1 cellular context compared by ENCODE assay signal in the genomic region with DNA sequence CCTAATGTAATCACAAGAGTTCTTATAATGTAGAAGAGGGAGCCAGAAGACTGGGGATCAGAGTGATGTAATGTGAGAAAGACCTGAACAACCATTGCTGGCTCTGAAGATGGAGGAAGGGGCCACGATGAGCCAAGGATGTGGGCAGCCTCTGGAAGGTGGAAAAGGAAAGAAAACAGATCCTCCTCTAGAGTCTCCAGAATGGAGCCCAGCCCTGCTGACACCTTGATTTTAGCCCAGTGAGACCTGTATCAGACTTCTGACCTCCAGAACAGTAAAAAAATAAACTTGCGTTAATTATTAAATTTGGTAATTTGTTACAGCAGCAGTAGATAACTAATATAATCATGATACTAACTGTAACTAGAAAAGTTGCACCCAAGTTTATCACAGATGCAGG.
TF ChIP-seq lines count a peak whose summit lies in the region.

No MANE protein-coding gene starts in this region.

TF ChIP-seq in A549, 52 proteins besides CTCF, POLR2A, EP300 and RAD21:
- no peak for TF ChIP-seq PHF8 (IDR thresholded peaks at IDR 0.05; ENCODE audit: borderline replicate concordance, low read depth)
- TF ChIP-seq KDM5A (IDR thresholded peaks at IDR 0.05) = no peak
- no peak for TF ChIP-seq POLR2AphosphoS2 (conservative IDR thresholded peaks at IDR 0.05; ENCODE audit: low read length)
- TF ChIP-seq HEYL (CRISPR knock-in tag; IDR thresholded peaks at IDR 0.05) = no peak
- TF ChIP-seq KDM1A (IDR thresholded peaks at IDR 0.05; ENCODE audit: low read depth) = no peak
- no peak for TF ChIP-seq GATA3 (IDR thresholded peaks at IDR 0.05; ENCODE audit: borderline replicate concordance)
- TF ChIP-seq SMC3 (IDR thresholded peaks at IDR 0.05) = no peak
- TF ChIP-seq MYC (IDR thresholded peaks at IDR 0.05; ENCODE audit: borderline replicate concordance, low read length) = no peak
- no peak for TF ChIP-seq CHD2 (IDR thresholded peaks at IDR 0.05; ENCODE audit: low read length, partially characterized antibody)
- TF ChIP-seq MAFK (IDR thresholded peaks at IDR 0.05; ENCODE audit: partially characterized antibody) = no peak
- no peak for TF ChIP-seq RARB (CRISPR knock-in tag; IDR thresholded peaks at IDR 0.05)
- no peak for TF ChIP-seq NR3C1 (IDR thresholded peaks at IDR 0.05)
- no peak for TF ChIP-seq ZNF302 (CRISPR knock-in tag; IDR thresholded peaks at IDR 0.05)
- TF ChIP-seq JUN (IDR thresholded peaks at IDR 0.05) = no peak
- TF ChIP-seq, protein P1, sequence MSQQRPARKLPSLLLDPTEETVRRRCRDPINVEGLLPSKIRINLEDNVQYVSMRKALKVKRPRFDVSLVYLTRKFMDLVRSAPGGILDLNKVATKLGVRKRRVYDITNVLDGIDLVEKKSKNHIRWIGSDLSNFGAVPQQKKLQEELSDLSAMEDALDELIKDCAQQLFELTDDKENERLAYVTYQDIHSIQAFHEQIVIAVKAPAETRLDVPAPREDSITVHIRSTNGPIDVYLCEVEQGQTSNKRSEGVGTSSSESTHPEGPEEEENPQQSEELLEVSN (IDR thresholded peaks at IDR 0.05; ENCODE audit: borderline replicate concordance, low read depth) = no peak
